18 cellular contexts compared by ENCODE assay signal in genomic region chr2:27823564-27823963, GRCh38. TPM values are rescaled to one million over a fixed set of nuclear protein-coding genes. Genes with fewer than 3 reads are reported as not detected.
DNase-seq lines count a peak whose midpoint lies in the region; ATAC-seq, FAIRE-seq and TF ChIP-seq lines count a peak whose summit lies in the region.
"Had no signal": no experiment of that assay in that cellular context is flagged by ENCODE, and none has a peak within 500 bp of the region (broad histone marks: within the 10 kb centered on the region; RNA-seq: fewer than 3 reads in every experiment).

No MANE protein-coding gene starts in this region.

- H3K9me3 ChIP-seq in BLaER1 = peaks cover 9% of the 10 kb centered on the region
- H3K9me3 ChIP-seq in psoas muscle = no peaks in the 10 kb centered on the region

- H3K27me3 ChIP-seq in BLaER1 (no peaks in the 10 kb centered on the region), psoas muscle (ENCODE audit: insufficient read depth in 3 of 3, low read length in 2 of 3) (no peaks in the 10 kb centered on the region)
- H3K27me3 ChIP-seq: MG63 had no signal

- peaks cover 2% of the 10 kb centered on the region for H3K36me3 Mint-ChIP-seq in activated CD4-positive, alpha-beta T cell treated with anti-CD3 and anti-CD28 coated beads for 36 hours (ENCODE audit: low read depth)

- in situ Hi-C loops in G401 (cut with HindIII; ENCODE audit: low sequenced_read_pairs) = no loop called here

- H4K20me1 ChIP-seq in BLaER1 = no peaks in the 10 kb centered on the region

- POLR2A ChIA-PET in activated CD4-positive, alpha-beta T cell treated with anti-CD3 and anti-CD28 coated beads for 36 hours (lab: Charles Lee) = no interaction called here

- CTCF ChIA-PET in activated CD4-positive, alpha-beta T cell treated with anti-CD3 and anti-CD28 coated beads for 36 hours (lab: Charles Lee) = interaction anchor here (0.6 to 0.7 kb wide), 2 partner anchors 15 to 384 kb away, joined by 3 read pairs; no protein-coding TSS in a partner anchor

- ATAC-seq in Right ventricle myocardium superior (ENCODE audit: poor library complexity) (peak; percentile 83), psoas muscle (peak; percentile 63 to 77 (median 72))
- no peak for ATAC-seq in activated CD4-positive, alpha-beta T cell treated with anti-CD3 and anti-CD28 coated beads for 36 hours

- H3K36me3 ChIP-seq in BLaER1 = no peaks in the 10 kb centered on the region
- no peaks in the 10 kb centered on the region for H3K36me3 ChIP-seq in psoas muscle (ENCODE audit: insufficient read depth in 1 of 2, low read depth in 1 of 2)
- H3K36me3 ChIP-seq: MG63 had no signal

- no peak for TF ChIP-seq POLR2A in GM12891 (IDR thresholded peaks at IDR 0.05; ENCODE audit: low read depth, low read length)

- H3K4me3 Mint-ChIP-seq in activated CD4-positive, alpha-beta T cell treated with anti-CD3 and anti-CD28 coated beads for 36 hours = no peak overlapping the region
- H3K4me3 Mint-ChIP-seq: CD4-positive, alpha-beta T cell had no signal

- FAIRE-seq in GM12891 (lab: Jason Lieb, UNC) = no peak
- FAIRE-seq: RCC 7860 had no signal

- DNase-seq in Right ventricle myocardium superior = no peak
- DNase-seq in psoas muscle = no peak
- DNase-seq in activated CD4-positive, alpha-beta T cell treated with anti-CD3 and anti-CD28 coated beads for 36 hours = no peak
- no peak for DNase-seq in G401 (ENCODE audit: low spot score)
- no peak for DNase-seq in COLO829 (ENCODE audit: low spot score)
- no peak for DNase-seq in GM12891 (ENCODE audit: insufficient read length, low spot score)
- DNase-seq: AML-193; CD4-positive, alpha-beta T cell; DMS79 treated with DMSO at 0.1 percent for 48 hours; GDM1; MG63; NCI-H1092 treated with DMSO at 0.1 percent for 48 hours; NCI-H1694; NCI-H2107; SIG-M5 had no signal

- H3K4me1 Mint-ChIP-seq in activated CD4-positive, alpha-beta T cell treated with anti-CD3 and anti-CD28 coated beads for 36 hours = no peaks in the 10 kb centered on the region

- no peak overlapping the region for H3K27ac ChIP-seq in BLaER1
- no peak overlapping the region for H3K27ac ChIP-seq in VCaP
- H3K27ac ChIP-seq in psoas muscle = peak overlapping the region; percentile 74

- TF ChIP-seq CTCF in VCaP (conservative IDR thresholded peaks at IDR 0.05) = peak; percentile 34
- peak; percentile 44 for TF ChIP-seq CTCF in psoas muscle (IDR thresholded peaks at IDR 0.05)

- intact Hi-C loops in Right ventricle myocardium superior (cut with DNase I) (no loop called here), psoas muscle (cut with DNase I) (loop anchor here in 1 of 2 donors (5.0 kb wide), 1 partner anchor 51 kb away; the partner anchor contains the start of gene MRPL33)
- intact Hi-C loops in activated CD4-positive, alpha-beta T cell treated with anti-CD3 and anti-CD28 coated beads for 36 hours (cut with DNase I, micrococcal nuclease) = no loop called here

- peaks cover 5% of the 10 kb centered on the region for H3K9me3 Mint-ChIP-seq in activated CD4-positive, alpha-beta T cell treated with anti-CD3 and anti-CD28 coated beads for 36 hours (ENCODE audit: low read depth)
- H3K9me3 Mint-ChIP-seq: CD4-positive, alpha-beta T cell had no signal

- H3K9ac ChIP-seq in BLaER1 = no peak overlapping the region

- H3K4me1 ChIP-seq in BLaER1 = peaks cover 14% of the 10 kb centered on the region
- H3K4me1 ChIP-seq in psoas muscle = peaks cover 14% of the 10 kb centered on the region

- H3K4me2 ChIP-seq in BLaER1 = peak overlapping the region; percentile 44; the same call in 1 of the 2 replicates

- WGBS in psoas muscle, 3 donors = 48 to 72% (median 62%) methylated on average over 5 of the region's 5 CpGs

- H3K27ac Mint-ChIP-seq in activated CD4-positive, alpha-beta T cell treated with anti-CD3 and anti-CD28 coated beads for 36 hours = no peak overlapping the region
- H3K27ac Mint-ChIP-seq: CD4-positive, alpha-beta T cell had no signal

- no peaks in the 10 kb centered on the region for H3K27me3 Mint-ChIP-seq in activated CD4-positive, alpha-beta T cell treated with anti-CD3 and anti-CD28 coated beads for 36 hours
- H3K27me3 Mint-ChIP-seq: CD4-positive, alpha-beta T cell had no signal

- no peak overlapping the region for H3K4me3 ChIP-seq in BLaER1
- H3K4me3 ChIP-seq in psoas muscle = peak overlapping the region; percentile 42
- H3K4me3 ChIP-seq: MG63 had no signal

TF ChIP-seq in GM12891, 5 proteins besides CTCF, POLR2A, EP300 and RAD21:
- TF ChIP-seq POLR2AphosphoS5 (IDR thresholded peaks at IDR 0.05; ENCODE audit: low read depth, low read length) (no peak), SPI1 (IDR thresholded peaks at IDR 0.05; ENCODE audit: low read depth, low read length) (no peak), PAX5 (IDR thresholded peaks at IDR 0.05; ENCODE audit: insufficient read depth, low read length, severe bottlenecking) (no peak), POU2F2 (IDR thresholded peaks at IDR 0.05; ENCODE audit: low read depth, low read length) (no peak), TAF1 (IDR thresholded peaks at IDR 0.05; ENCODE audit: low read depth, low read length) (no peak)
TF ChIP-seq in GM12891: peak in this region for 0.

RNA-seq across cellular contexts. Expression of gene MRPL33, which starts 52.0 kb away (rescaled TPM):
- 356 TPM for total RNA-seq in Right ventricle myocardium superior
- total RNA-seq in psoas muscle = 100 to 1,000 TPM; 200 to 269 (median 257) TPM
- polyA plus RNA-seq in psoas muscle = 100 to 1,000 TPM; 400 to 716 (median 536) TPM
- total RNA-seq in activated CD4-positive, alpha-beta T cell treated with anti-CD3 and anti-CD28 coated beads for 36 hours = 10 to 100 TPM; 44.7 to 68.0 TPM
- 68.1 and 139 TPM in 2 replicates for total RNA-seq in G401 (2014; rRNA removed; shearing (Covaris generic))
- polyA plus RNA-seq in GM12891 (2012; ENCODE audit: low read depth, missing spikeins) = 148 TPM
